23 cellular contexts compared by ENCODE assay signal in genomic region chr17:80612997-80613731, GRCh38.
DNase-seq lines count a peak whose midpoint lies in the region; ATAC-seq, FAIRE-seq and TF ChIP-seq lines count a peak whose summit lies in the region.
"Had no signal": no experiment of that assay in that cellular context is flagged by ENCODE, and none has a peak within 500 bp of the region (broad histone marks: within the 10 kb centered on the region; RNA-seq: fewer than 3 reads in every experiment).

No MANE protein-coding gene starts in this region.

- H3K27ac ChIP-seq in Karpas-422 (ENCODE audit: low read length) (peak overlapping the region; percentile 84), transverse colon (no peak overlapping the region)
- H3K27ac ChIP-seq: BLaER1 treated with 17β-estradiol and CSF1 and Interleukin-3, amounts not matched to agents 10 nM and 100 nM had no signal

- H3K9me2 ChIP-seq in Karpas-422 (replicated peaks; ENCODE audit: insufficient read depth, low read length) = no peaks in the 10 kb centered on the region

- H3K27me3 ChIP-seq in Karpas-422 (ENCODE audit: low read length) = no peaks in the 10 kb centered on the region
- no peaks in the 10 kb centered on the region for H3K27me3 ChIP-seq in transverse colon
- H3K27me3 ChIP-seq in HAP-1 (ENCODE audit: low read depth) = no peaks in the 10 kb centered on the region
- H3K27me3 ChIP-seq: BLaER1 treated with 17β-estradiol and CSF1 and Interleukin-3, amounts not matched to agents 10 nM and 100 nM had no signal

- no peaks in the 10 kb centered on the region for H3K9me3 Mint-ChIP-seq in naive B cell
- H3K9me3 Mint-ChIP-seq: activated CD4-positive, alpha-beta memory T cell treated with anti-CD3 and anti-CD28 coated beads for 36 hours; endodermal cell had no signal

- peak overlapping the region; percentile 40 for H3K9ac ChIP-seq in Karpas-422 (ENCODE audit: low read length)
- H3K9ac ChIP-seq: BLaER1 treated with 17β-estradiol and CSF1 and Interleukin-3, amounts not matched to agents 10 nM and 100 nM had no signal

- intact Hi-C loops in transverse colon (cut with DNase I; ENCODE audit: low total_unique reads) = no loop called here

- H3K4me1 Mint-ChIP-seq in naive B cell = peaks cover 39 to 69% (median 54%) of the 10 kb centered on the region in 3 donors

- TF ChIP-seq POLR2A in transverse colon (IDR thresholded peaks at IDR 0.05) = no peak

- 80 to 90% methylated on average over 2 to 15 of the region's 15 CpGs for WGBS in transverse colon (ENCODE audit: low coverage in 1 of 2), 2 donors

- no peak overlapping the region for H2AFZ ChIP-seq in Karpas-422 (ENCODE audit: low read length)

- H3K27me3 Mint-ChIP-seq in naive B cell = no peaks in the 10 kb centered on the region
- H3K27me3 Mint-ChIP-seq: activated CD4-positive, alpha-beta memory T cell treated with anti-CD3 and anti-CD28 coated beads for 36 hours had no signal

- H3K4me3 Mint-ChIP-seq in naive B cell = peak overlapping the region in 4 of 8 donors; percentile 7 to 74 (median 56)
- H3K4me3 Mint-ChIP-seq: activated CD4-positive, alpha-beta memory T cell treated with anti-CD3 and anti-CD28 coated beads for 36 hours; endodermal cell had no signal

- H3K36me3 ChIP-seq in Karpas-422 (ENCODE audit: insufficient read depth, low read length) (no peaks in the 10 kb centered on the region), transverse colon (no peaks in the 10 kb centered on the region), HAP-1 (replicated peaks) (no peaks in the 10 kb centered on the region)

- H3K4me3 ChIP-seq in Karpas-422 (ENCODE audit: low read length) (no peak overlapping the region), transverse colon (no peak overlapping the region), HAP-1 (no peak overlapping the region)
- H3K4me3 ChIP-seq: BLaER1 treated with 17β-estradiol and CSF1 and Interleukin-3, amounts not matched to agents 10 nM and 100 nM had no signal

- no peaks in the 10 kb centered on the region; the same call in none of the 2 replicates for H3K79me2 ChIP-seq in Karpas-422 (ENCODE audit: low read length)

- no peak for TF ChIP-seq EP300 in transverse colon (IDR thresholded peaks at IDR 0.05; ENCODE audit: low read depth)

- DNase-seq in NCI-H2029 treated with DMSO at 0.1 percent for 48 hours (lab: John Stamatoyannopoulos, UW) = peak; percentile 91
- DNase-seq in NCI-H2029 (lab: John Stamatoyannopoulos, UW) = no peak
- DNase-seq in Karpas-422 = no peak
- DNase-seq in SHP77 treated with DMSO at 0.1 percent for 48 hours (lab: John Stamatoyannopoulos, UW) = peak; percentile 99
- no peak for DNase-seq in naive B cell
- no peak for DNase-seq in urothelium cell line (ENCODE audit: low spot score)
- no peak for DNase-seq in transverse colon
- no peak for DNase-seq in HAP-1 (ENCODE audit: low spot score in 2 of 2)
- DNase-seq: 8988T; activated CD4-positive, alpha-beta memory T cell treated with anti-CD3 and anti-CD28 coated beads for 36 hours; cerebellar nuclear complex; HCEC 1CT; hippocampal formation; Kasumi-1; midbrain; NCI-H1417 treated with DMSO at 0.1 percent for 48 hours; NCI-H2227 treated with DMSO at 0.1 percent for 48 hours; nucleus accumbens; SIG-M5; stimulated activated naive CD4-positive, alpha-beta T cell; trophoblast cell had no signal

- in situ Hi-C loops in transverse colon (cut with MboI; ENCODE audit: low pct_ligation_motif_present in 1 of 4, low pct_unique_long_range_greater_than_20kb in 1 of 4, low sequenced_read_pairs in 3 of 4) (no loop called here), HAP-1 (cut with MboI; ENCODE audit: low sequenced_read_pairs) (no loop called here)

- no peak for FAIRE-seq in urothelium cell line (lab: Jason Lieb, UNC)

- ATAC-seq in naive B cell (ENCODE audit: low read depth in 2 of 2) = no peak

- H3K36me3 Mint-ChIP-seq in naive B cell = no peaks in the 10 kb centered on the region
- H3K36me3 Mint-ChIP-seq: activated CD4-positive, alpha-beta memory T cell treated with anti-CD3 and anti-CD28 coated beads for 36 hours had no signal

- no peak for TF ChIP-seq CTCF in transverse colon (IDR thresholded peaks at IDR 0.05)

- H3K9me3 ChIP-seq in Karpas-422 (ENCODE audit: low read length) (no peaks in the 10 kb centered on the region), transverse colon (no peaks in the 10 kb centered on the region), HAP-1 (no peaks in the 10 kb centered on the region; the same call in 1 of the 2 replicates)
- H3K9me3 ChIP-seq: BLaER1 treated with 17β-estradiol and CSF1 and Interleukin-3, amounts not matched to agents 10 nM and 100 nM had no signal

- H4K20me1 ChIP-seq in Karpas-422 (ENCODE audit: insufficient read depth, low read depth, low read length) = peaks cover 8% of the 10 kb centered on the region; the same call in 1 of the 2 replicates

- H3K4me2 ChIP-seq in Karpas-422 (ENCODE audit: low read depth, low read length, poor library complexity, severe bottlenecking) = peak overlapping the region; percentile 28
- H3K4me2 ChIP-seq: BLaER1 treated with 17β-estradiol and CSF1 and Interleukin-3, amounts not matched to agents 10 nM and 100 nM had no signal

- H3K27ac Mint-ChIP-seq in naive B cell = peak overlapping the region in 5 of 6 donors; percentile 33 to 84 (median 76)
- H3K27ac Mint-ChIP-seq: activated CD4-positive, alpha-beta memory T cell treated with anti-CD3 and anti-CD28 coated beads for 36 hours; endodermal cell had no signal

- H3K4me1 ChIP-seq in Karpas-422 (ENCODE audit: low read length) (peaks cover 53% of the 10 kb centered on the region), transverse colon (no peaks in the 10 kb centered on the region), HAP-1 (no peaks in the 10 kb centered on the region)

Comparison
In these comparisons a context has a peak if more than half of its experiments do, and no peak if none do; other contexts are left out.
1. DNase-seq: peak in NCI-H2029 treated with DMSO at 0.1 percent for 48 hours (single experiment) and SHP77 treated with DMSO at 0.1 percent for 48 hours (single experiment); none in NCI-H2029 (single experiment), Karpas-422 (single experiment), naive B cell (single experiment), urothelium cell line (single experiment), transverse colon (single experiment) and HAP-1 (0 of 2).